In the genomic region with DNA sequence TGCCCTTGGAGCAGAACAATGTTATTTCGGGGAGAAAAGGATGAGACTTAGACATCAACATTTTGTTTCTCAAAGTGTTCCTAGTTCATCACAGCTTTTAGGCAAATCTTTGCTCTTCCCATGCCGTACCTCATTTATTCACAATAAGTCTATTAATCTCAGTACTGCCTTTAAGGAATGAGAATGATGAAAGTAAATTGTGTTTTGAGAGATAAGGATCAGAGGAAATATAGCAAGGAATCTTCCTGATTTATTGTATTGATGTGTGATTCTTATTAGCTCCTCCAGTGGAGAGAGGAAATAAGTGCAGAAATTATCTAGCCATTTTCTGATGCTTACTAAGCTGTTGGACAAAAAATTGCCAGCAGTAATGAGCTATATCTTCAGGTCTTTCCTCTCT, we compare ENCODE assay signal across 11 cellular contexts. TPM values are rescaled to one million over a fixed set of nuclear protein-coding genes. Genes with fewer than 3 reads are reported as not detected.
DNase-seq lines count a peak whose midpoint lies in the region; ATAC-seq and TF ChIP-seq lines count a peak whose summit lies in the region.
"Had no signal": no experiment of that assay in that cellular context is flagged by ENCODE, and none has a peak within 500 bp of the region (broad histone marks: within the 10 kb centered on the region; RNA-seq: fewer than 3 reads in every experiment).

No MANE protein-coding gene starts in this region.

- TF ChIP-seq CTCF in GM23338 (conservative IDR thresholded peaks at IDR 0.05; ENCODE audit: low read depth in 2 of 2) = no peak
- no peak for TF ChIP-seq CTCF in GM10266 (IDR thresholded peaks at IDR 0.05; ENCODE audit: control insufficient read depth, insufficient read depth, low read depth, missing control alignments)

- peaks cover 2% of the 10 kb centered on the region; the same call in 2 of the 3 replicates for H3K4me1 Mint-ChIP-seq in GM23338
- peaks cover 27% of the 10 kb centered on the region for H3K4me1 Mint-ChIP-seq in activated T-helper 17 cell treated with anti-CD3 and anti-CD28 coated beads, Interleukin-2, amount 50 U/mL, for 72 hours
- H3K4me1 Mint-ChIP-seq in naive B cell = peaks cover 10 to 29% (median 27%) of the 10 kb centered on the region in 3 donors

- H3K4me1 ChIP-seq in BLaER1 = peaks cover 14% of the 10 kb centered on the region
- H3K4me1 ChIP-seq in GM23338 (ENCODE audit: insufficient read depth) = peaks cover 8% of the 10 kb centered on the region

- H2AFZ ChIP-seq in GM23338 = no peak overlapping the region

- ATAC-seq in GM23338 (no peak), naive B cell (ENCODE audit: low read depth in 2 of 2) (no peak), GM21619 (IDR thresholded peaks at IDR 0.05; ENCODE audit: unreplicated experiment) (no peak)
- ATAC-seq in activated T-helper 17 cell treated with anti-CD3 and anti-CD28 coated beads, Interleukin-2, amount 50 U/mL, for 72 hours (replicated peaks) = no peak

- H3K36me3 Mint-ChIP-seq in GM23338 (ENCODE audit: low read depth) (peaks cover 55% of the 10 kb centered on the region), naive B cell (peaks cover 30 to 38% of the 10 kb centered on the region in 2 donors)
- peaks cover 56% of the 10 kb centered on the region for H3K36me3 Mint-ChIP-seq in activated T-helper 17 cell treated with anti-CD3 and anti-CD28 coated beads, Interleukin-2, amount 50 U/mL, for 72 hours (ENCODE audit: low read depth)

- no peak overlapping the region for H3K27ac ChIP-seq in BLaER1
- no peak overlapping the region for H3K27ac ChIP-seq in GM23338 (ENCODE audit: low read depth)
- H3K27ac ChIP-seq: neutrophil, Peyer's patch had no signal

- H3K4me3 ChIP-seq in BLaER1 (peak overlapping the region; percentile 90; the same call in 1 of the 2 replicates), GM23338 (no peak overlapping the region)
- H3K4me3 ChIP-seq: Peyer's patch had no signal

- no peaks in the 10 kb centered on the region for H3K9me3 Mint-ChIP-seq in GM23338
- no peaks in the 10 kb centered on the region for H3K9me3 Mint-ChIP-seq in activated T-helper 17 cell treated with anti-CD3 and anti-CD28 coated beads, Interleukin-2, amount 50 U/mL, for 72 hours
- no peaks in the 10 kb centered on the region for H3K9me3 Mint-ChIP-seq in naive B cell

- H3F3A ChIP-seq in GM23338 (replicated peaks; ENCODE audit: low read depth) = 0 out of 2 replicates have a peak, but pooled peaks cover 6% of the 10 kb centered on the region

- no peaks in the 10 kb centered on the region for H3K9me2 ChIP-seq in GM23338 (ENCODE audit: insufficient read depth)

- H3K27me3 ChIP-seq in BLaER1 = no peaks in the 10 kb centered on the region
- H3K27me3 ChIP-seq in GM23338 (ENCODE audit: insufficient read depth) = no peaks in the 10 kb centered on the region
- H3K27me3 ChIP-seq: neutrophil, Peyer's patch had no signal

- H3K27me3 Mint-ChIP-seq in GM23338 (ENCODE audit: insufficient read depth, low read depth, poor library complexity) (peaks cover 5% of the 10 kb centered on the region), naive B cell (no peaks in the 10 kb centered on the region)
- H3K27me3 Mint-ChIP-seq in activated T-helper 17 cell treated with anti-CD3 and anti-CD28 coated beads, Interleukin-2, amount 50 U/mL, for 72 hours = no peaks in the 10 kb centered on the region

- H3K27ac Mint-ChIP-seq in GM23338 (no peak overlapping the region), naive B cell (peak overlapping the region in 2 of 6 donors; percentile 6 to 94)
- no peak overlapping the region for H3K27ac Mint-ChIP-seq in activated T-helper 17 cell treated with anti-CD3 and anti-CD28 coated beads, Interleukin-2, amount 50 U/mL, for 72 hours

- H4K20me1 ChIP-seq in BLaER1 (peaks cover 22% of the 10 kb centered on the region), GM23338 (replicated peaks; ENCODE audit: insufficient read depth) (no peaks in the 10 kb centered on the region)

- H3K4me3 Mint-ChIP-seq in GM23338 (peak overlapping the region; percentile 62; the same call in 1 of the 3 replicates), naive B cell (peak overlapping the region in 7 of 8 donors; percentile 19 to 99 (median 58))
- peak overlapping the region; percentile 92 for H3K4me3 Mint-ChIP-seq in activated T-helper 17 cell treated with anti-CD3 and anti-CD28 coated beads, Interleukin-2, amount 50 U/mL, for 72 hours

- DNase-seq in GM23338 (ENCODE audit: low spot score) (no peak), naive B cell (no peak), activated gamma-delta T cell (lab: John Stamatoyannopoulos, UW) (no peak), GM10266 (ENCODE audit: extremely low spot score) (no peak)
- DNase-seq: activated effector memory CD4-positive, alpha-beta T cell treated with Interleukin-2 at 50 U/mL for 16 hours; DMS53; Peyer's patch had no signal

- peak overlapping the region; percentile 84 for H3K4me2 ChIP-seq in BLaER1
- H3K4me2 ChIP-seq in GM23338 = no peak overlapping the region

- no peaks in the 10 kb centered on the region for H3K9me3 ChIP-seq in BLaER1
- H3K9me3 ChIP-seq: neutrophil, Peyer's patch had no signal

- H3K9ac ChIP-seq in BLaER1 = no peak overlapping the region

- H3K36me3 ChIP-seq in BLaER1 (peaks cover 56% of the 10 kb centered on the region), GM23338 (ENCODE audit: insufficient read depth) (peaks cover 46% of the 10 kb centered on the region)

- H3K79me2 ChIP-seq in GM23338 (replicated peaks; ENCODE audit: insufficient read depth) = peaks cover 23% of the 10 kb centered on the region

TF ChIP-seq in GM23338, 12 proteins besides CTCF, POLR2A, EP300 and RAD21 (continues in another document):
- no peak for TF ChIP-seq EZH2 (IDR thresholded peaks at IDR 0.05; ENCODE audit: low read depth, unreplicated experiment)
- no peak for TF ChIP-seq ZNF331 (CRISPR knock-in tag; IDR thresholded peaks at IDR 0.05; ENCODE audit: low read depth)
- TF ChIP-seq STAT1 (IDR thresholded peaks at IDR 0.05; ENCODE audit: unreplicated experiment) = no peak
- TF ChIP-seq EZH2phosphoT487 (IDR thresholded peaks at IDR 0.05; ENCODE audit: unreplicated experiment) = no peak
- TF ChIP-seq NANOG (IDR thresholded peaks at IDR 0.05; ENCODE audit: borderline replicate concordance) = no peak
- TF ChIP-seq ZNF114 (CRISPR knock-in tag; IDR thresholded peaks at IDR 0.05) = no peak
- no peak for TF ChIP-seq CREB1 (CRISPR knock-in tag; IDR thresholded peaks at IDR 0.05; ENCODE audit: low read depth)
- TF ChIP-seq, protein P1, sequence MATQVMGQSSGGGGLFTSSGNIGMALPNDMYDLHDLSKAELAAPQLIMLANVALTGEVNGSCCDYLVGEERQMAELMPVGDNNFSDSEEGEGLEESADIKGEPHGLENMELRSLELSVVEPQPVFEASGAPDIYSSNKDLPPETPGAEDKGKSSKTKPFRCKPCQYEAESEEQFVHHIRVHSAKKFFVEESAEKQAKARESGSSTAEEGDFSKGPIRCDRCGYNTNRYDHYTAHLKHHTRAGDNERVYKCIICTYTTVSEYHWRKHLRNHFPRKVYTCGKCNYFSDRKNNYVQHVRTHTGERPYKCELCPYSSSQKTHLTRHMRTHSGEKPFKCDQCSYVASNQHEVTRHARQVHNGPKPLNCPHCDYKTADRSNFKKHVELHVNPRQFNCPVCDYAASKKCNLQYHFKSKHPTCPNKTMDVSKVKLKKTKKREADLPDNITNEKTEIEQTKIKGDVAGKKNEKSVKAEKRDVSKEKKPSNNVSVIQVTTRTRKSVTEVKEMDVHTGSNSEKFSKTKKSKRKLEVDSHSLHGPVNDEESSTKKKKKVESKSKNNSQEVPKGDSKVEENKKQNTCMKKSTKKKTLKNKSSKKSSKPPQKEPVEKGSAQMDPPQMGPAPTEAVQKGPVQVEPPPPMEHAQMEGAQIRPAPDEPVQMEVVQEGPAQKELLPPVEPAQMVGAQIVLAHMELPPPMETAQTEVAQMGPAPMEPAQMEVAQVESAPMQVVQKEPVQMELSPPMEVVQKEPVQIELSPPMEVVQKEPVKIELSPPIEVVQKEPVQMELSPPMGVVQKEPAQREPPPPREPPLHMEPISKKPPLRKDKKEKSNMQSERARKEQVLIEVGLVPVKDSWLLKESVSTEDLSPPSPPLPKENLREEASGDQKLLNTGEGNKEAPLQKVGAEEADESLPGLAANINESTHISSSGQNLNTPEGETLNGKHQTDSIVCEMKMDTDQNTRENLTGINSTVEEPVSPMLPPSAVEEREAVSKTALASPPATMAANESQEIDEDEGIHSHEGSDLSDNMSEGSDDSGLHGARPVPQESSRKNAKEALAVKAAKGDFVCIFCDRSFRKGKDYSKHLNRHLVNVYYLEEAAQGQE (IDR thresholded peaks at IDR 0.05; ENCODE audit: unreplicated experiment) = no peak
- TF ChIP-seq JUNB (IDR thresholded peaks at IDR 0.05; ENCODE audit: unreplicated experiment) = no peak
- no peak for TF ChIP-seq POLR2AphosphoS5 (IDR thresholded peaks at IDR 0.05; ENCODE audit: low read depth)

RNA-seq across cellular contexts. Expression of gene POLR3C, which starts 2.0 kb away (rescaled TPM):
- total RNA-seq in GM23338 (2014; rRNA removed; shearing (Covaris generic)) = 15.7 and 23.9 TPM in 2 replicates
- polyA plus RNA-seq in GM23338 (2016; fragmentation: Nextera tagmentation; extraction: Ambion mirVana) (11.6 and 15.1 TPM in 2 replicates), naive B cell (ENCODE audit: low read depth in 6 of 6) (100 to 1,000 TPM in 1 of 6 donors, 10 to 100 TPM in 5; 47.6 to 114 (median 63.3) TPM)
- 10 to 100 TPM; 20.4 to 22.2 TPM for total RNA-seq in activated T-helper 17 cell treated with anti-CD3 and anti-CD28 coated beads, Interleukin-2, amount 50 U/mL, for 72 hours

RNA-seq across cellular contexts. Expression of gene RNF115, which starts 2.1 kb away (rescaled TPM):
- 10.5 and 10.6 TPM in 2 replicates for total RNA-seq in GM23338 (2014; rRNA removed; shearing (Covaris generic))
- polyA plus RNA-seq in GM23338 (2016; fragmentation: Nextera tagmentation; extraction: Ambion mirVana) (10.8 and 10.9 TPM in 2 replicates), naive B cell (ENCODE audit: low read depth in 6 of 6) (1 to 10 TPM; 4.0 to 6.8 (median 4.6) TPM)
- 1 to 10 TPM; 7.9 to 9.3 TPM for total RNA-seq in activated T-helper 17 cell treated with anti-CD3 and anti-CD28 coated beads, Interleukin-2, amount 50 U/mL, for 72 hours

RNA-seq across cellular contexts. Expression of gene NUDT17, which starts 19.4 kb away (rescaled TPM):
- 4.3 and 6.8 TPM in 2 replicates for total RNA-seq in GM23338 (2014; rRNA removed; shearing (Covaris generic))
- polyA plus RNA-seq in GM23338 (2016; fragmentation: Nextera tagmentation; extraction: Ambion mirVana) (2.8 and 5.7 TPM in 2 replicates), naive B cell (ENCODE audit: low read depth in 6 of 6) (1 to 10 TPM in 5 of 6 donors, under 1 TPM in 1; 0.26 to 5.9 (median 2.9) TPM)
- total RNA-seq in activated T-helper 17 cell treated with anti-CD3 and anti-CD28 coated beads, Interleukin-2, amount 50 U/mL, for 72 hours = 1 to 10 TPM; 2.3 to 2.7 TPM

RNA-seq across cellular contexts. Expression of gene PIAS3, which starts 32.9 kb away (rescaled TPM):
- total RNA-seq in GM23338 (2014; rRNA removed; shearing (Covaris generic)) = 33.2 and 35.7 TPM in 2 replicates
- polyA plus RNA-seq in GM23338 (2016; fragmentation: Nextera tagmentation; extraction: Ambion mirVana) (40.8 and 45.4 TPM in 2 replicates), naive B cell (ENCODE audit: low read depth in 6 of 6) (10 to 100 TPM in 3 of 6 donors, 1 to 10 TPM in 3; 9.2 to 17.0 (median 10.9) TPM)
- total RNA-seq in activated T-helper 17 cell treated with anti-CD3 and anti-CD28 coated beads, Interleukin-2, amount 50 U/mL, for 72 hours = 10 to 100 TPM; 16.3 to 24.6 TPM

RNA-seq across cellular contexts. Expression of gene ANKRD35, which starts 59.6 kb away (rescaled TPM):
- total RNA-seq in GM23338 (2014; rRNA removed; shearing (Covaris generic)) = 3.6 and 4.3 TPM in 2 replicates
- 4.9 and 5.6 TPM in 2 replicates for polyA plus RNA-seq in GM23338 (2016; fragmentation: Nextera tagmentation; extraction: Ambion mirVana)
- under 1 TPM; 0.29 to 0.56 TPM for total RNA-seq in activated T-helper 17 cell treated with anti-CD3 and anti-CD28 coated beads, Interleukin-2, amount 50 U/mL, for 72 hours
- not detected for polyA plus RNA-seq in naive B cell (ENCODE audit: low read depth in 6 of 6)
